Comparison of ENCODE assay signal across 8 cellular contexts in genomic region chr6:137799950-137800568, GRCh38.
DNase-seq lines count a peak whose midpoint lies in the region; ATAC-seq and TF ChIP-seq lines count a peak whose summit lies in the region.

No MANE protein-coding gene starts in this region.

- TF ChIP-seq CTCF in foreskin fibroblast (IDR thresholded peaks at IDR 0.05; ENCODE audit: low read depth, low read length) (peak; percentile 37), psoas muscle (IDR thresholded peaks at IDR 0.05) (peak; percentile 47), glutamatergic neuron (IDR thresholded peaks at IDR 0.05; ENCODE audit: partially characterized antibody, unreplicated experiment) (no peak)

- DNase-seq in DMS53 (lab: John Stamatoyannopoulos, UW) (peak; percentile 67), NCI-H526 treated with DMSO at 0.1 percent for 48 hours (lab: John Stamatoyannopoulos, UW) (peak; percentile 28), foreskin fibroblast (peak in 1 of 2 donors; percentile 71), psoas muscle (peak in 1 of 2 donors; percentile 17), glutamatergic neuron (no peak), posterior vena cava (ENCODE audit: low spot score) (no peak)
- peak; percentile 44 for DNase-seq in activated T-cell treated with anti-CD3 and anti-CD28 coated beads, Interleukin-2, amount 50 U/mL, for 1 hour

- no peaks in the 10 kb centered on the region for H3K27me3 Mint-ChIP-seq in glutamatergic neuron (ENCODE audit: unreplicated experiment)

- H3K36me3 Mint-ChIP-seq in glutamatergic neuron (ENCODE audit: unreplicated experiment): no peaks in the 10 kb centered on the region

- H3K36me3 ChIP-seq in psoas muscle (ENCODE audit: insufficient read depth in 1 of 2, low read depth in 1 of 2): no peaks in the 10 kb centered on the region

- H3K9me3 ChIP-seq in psoas muscle: no peaks in the 10 kb centered on the region

- H3K4me1 ChIP-seq in psoas muscle: no peaks in the 10 kb centered on the region

- no peak overlapping the region for H3K27ac ChIP-seq in psoas muscle

- 90 to 95% (median 92%) methylated on average over 3 of the region's 3 CpGs for WGBS in psoas muscle, 3 donors

- no peak overlapping the region for H3K4me3 Mint-ChIP-seq in glutamatergic neuron (ENCODE audit: unreplicated experiment)

- ATAC-seq in GM21528 (IDR thresholded peaks at IDR 0.05; ENCODE audit: low FRiP score, unreplicated experiment) (peak; percentile 73), psoas muscle (peak in 1 of 4 donors; percentile 42)

- no peak overlapping the region for H3K4me3 ChIP-seq in foreskin fibroblast (ENCODE audit: low read depth in 1 of 2, low read length in 2 of 2)
- H3K4me3 ChIP-seq in psoas muscle: no peak overlapping the region

- no peaks in the 10 kb centered on the region for H3K9me3 Mint-ChIP-seq in glutamatergic neuron (ENCODE audit: unreplicated experiment)

- H3K27ac Mint-ChIP-seq in glutamatergic neuron (ENCODE audit: unreplicated experiment): no peak overlapping the region

- intact Hi-C loops in psoas muscle (cut with DNase I) (loop anchor here in 1 of 2 donors (2.0 to 5.0 kb wide), 2 partner anchors 47 to 93 kb away; no protein-coding TSS in a partner anchor), posterior vena cava (cut with DNase I) (no loop called here)

- H3K4me1 Mint-ChIP-seq in glutamatergic neuron (ENCODE audit: low read depth, unreplicated experiment): no peaks in the 10 kb centered on the region

- no peaks in the 10 kb centered on the region for H3K27me3 ChIP-seq in psoas muscle (ENCODE audit: insufficient read depth in 3 of 3, low read length in 2 of 3)

Comparison
In these comparisons a context has a peak if more than half of its experiments do, and no peak if none do; other contexts are left out.
1. DNase-seq: peak in DMS53 (single experiment), NCI-H526 treated with DMSO at 0.1 percent for 48 hours (single experiment) and activated T-cell treated with anti-CD3 and anti-CD28 coated beads, Interleukin-2, amount 50 U/mL, for 1 hour (single experiment); none in glutamatergic neuron (single experiment) and posterior vena cava (single experiment).